Comparison of ENCODE assay signal across 1 cellular context in genomic region chr17:50808888-50809287, GRCh38.
TF ChIP-seq lines count a peak whose summit lies in the region.

No MANE protein-coding gene starts in this region.

TF ChIP-seq in H1, 55 proteins besides CTCF, POLR2A, EP300 and RAD21:
- TF ChIP-seq SUZ12 (IDR thresholded peaks at IDR 0.05; ENCODE audit: low read length) (no peak), E2F6 (IDR thresholded peaks at IDR 0.05) (no peak), SIN3A (conservative IDR thresholded peaks at IDR 0.05 in 1 of 2, IDR thresholded peaks at IDR 0.05 in 1 of 2; ENCODE audit: low read depth in 1 of 2, low read length in 2 of 2) (no peak), BRCA1 (IDR thresholded peaks at IDR 0.05; ENCODE audit: low read depth, low read length) (no peak), POU5F1 (IDR thresholded peaks at IDR 0.05; ENCODE audit: low read depth, low read length) (no peak), RBBP5 (IDR thresholded peaks at IDR 0.05; ENCODE audit: borderline replicate concordance, low read depth, low read length) (no peak), SP2 (IDR thresholded peaks at IDR 0.05; ENCODE audit: low read length) (no peak), CHD2 (IDR thresholded peaks at IDR 0.05; ENCODE audit: low read length) (no peak)
